10 cellular contexts compared by ENCODE assay signal in the genomic region with DNA sequence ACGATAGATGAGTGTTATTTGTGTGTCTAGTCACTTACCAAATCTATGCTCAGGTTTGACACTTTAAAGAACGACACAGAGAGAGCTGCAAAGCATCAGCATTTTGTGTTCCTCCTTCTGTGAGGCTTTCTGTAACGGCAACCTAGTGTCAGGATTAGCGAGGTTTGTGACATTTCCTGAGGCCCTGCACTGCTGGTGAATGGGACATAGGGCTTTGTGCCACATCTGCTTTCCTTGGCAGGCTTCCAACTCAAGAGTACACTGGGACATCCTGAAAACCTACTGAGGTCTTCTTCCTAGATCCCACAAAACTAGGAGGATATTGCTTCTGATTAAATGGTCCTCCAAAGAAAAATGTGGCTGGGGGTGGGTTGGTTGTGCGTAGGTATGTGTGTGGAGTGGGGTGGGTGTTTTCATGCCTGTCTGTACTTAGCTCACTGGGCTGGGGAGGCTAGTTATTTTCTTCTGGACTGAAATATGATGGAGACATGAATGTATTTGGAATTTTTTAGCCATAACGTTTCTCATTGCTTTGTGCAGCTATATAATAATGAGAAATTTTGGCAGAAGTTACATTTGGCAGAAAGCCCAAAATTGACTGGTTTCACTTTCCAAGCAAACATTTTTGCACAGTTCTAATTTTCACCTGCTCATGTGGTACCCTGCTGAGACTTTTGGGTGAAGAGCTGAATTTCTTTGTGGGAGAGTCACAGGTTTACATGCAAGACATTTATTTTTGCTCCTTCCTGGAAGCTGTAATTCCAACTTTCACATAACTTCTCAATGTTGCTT.
A peak's percentile ranks its signal among the peaks of the same experiment; 100 is the strongest.
DNase-seq lines count a peak whose midpoint lies in the region; ATAC-seq and TF ChIP-seq lines count a peak whose summit lies in the region.
"Had no signal": no experiment of that assay in that cellular context is flagged by ENCODE, and none has a peak within 500 bp of the region (broad histone marks: within the 10 kb centered on the region; RNA-seq: fewer than 3 reads in every experiment).

No MANE protein-coding gene starts in this region.

- no peak overlapping the region for H3K27ac Mint-ChIP-seq in activated naive CD8-positive, alpha-beta T cell treated with anti-CD3 and anti-CD28 coated beads for 36 hours
- H3K27ac Mint-ChIP-seq: WTC11 had no signal

- no peak for TF ChIP-seq CTCF in heart right ventricle (IDR thresholded peaks at IDR 0.05)

- DNase-seq in AG20443 (ENCODE audit: low spot score) (peak; percentile 19), HuH-7 (ENCODE audit: low spot score) (peak; percentile 25), RPMI8226 (peak; percentile 84), heart right ventricle (peak in 1 of 2 donors; percentile 61)
- no peak for DNase-seq in activated naive CD4-positive, alpha-beta T cell treated with anti-CD3 and anti-CD28 coated beads, Interleukin-2, amount 50 U/mL, for 16 hours
- no peak for DNase-seq in activated naive CD8-positive, alpha-beta T cell treated with anti-CD3 and anti-CD28 coated beads for 36 hours

- no peaks in the 10 kb centered on the region for H3K36me3 Mint-ChIP-seq in activated naive CD8-positive, alpha-beta T cell treated with anti-CD3 and anti-CD28 coated beads for 36 hours
- H3K36me3 Mint-ChIP-seq: WTC11 had no signal

- intact Hi-C loops in heart right ventricle (cut with DNase I), result no loop called here

- H3K9me3 Mint-ChIP-seq in activated naive CD8-positive, alpha-beta T cell treated with anti-CD3 and anti-CD28 coated beads for 36 hours, result no peaks in the 10 kb centered on the region
- H3K9me3 Mint-ChIP-seq: WTC11 had no signal

- WGBS in heart right ventricle, 2 donors, result 8 to 12% methylated on average over 6 of the region's 6 CpGs

- H3K4me1 Mint-ChIP-seq in activated naive CD8-positive, alpha-beta T cell treated with anti-CD3 and anti-CD28 coated beads for 36 hours, result peaks cover 2% of the 10 kb centered on the region

- peaks cover 0 to 50% (median 11%) of the 10 kb centered on the region in 9 donors for H3K4me1 ChIP-seq in heart right ventricle

- ATAC-seq in heart right ventricle (peak; percentile 31 to 88 (median 79)), HG03442 (IDR thresholded peaks at IDR 0.05; ENCODE audit: unreplicated experiment) (no peak), GM18861 (IDR thresholded peaks at IDR 0.05; ENCODE audit: unreplicated experiment) (no peak)
- ATAC-seq: WTC11 had no signal

- H3K9me3 ChIP-seq in heart right ventricle, result no peaks in the 10 kb centered on the region

- H3K27ac ChIP-seq in heart right ventricle, result peak overlapping the region; percentile 22 to 87 (median 42)
- H3K27ac ChIP-seq: skin epidermis had no signal

- no peak overlapping the region for H3K4me3 Mint-ChIP-seq in activated naive CD8-positive, alpha-beta T cell treated with anti-CD3 and anti-CD28 coated beads for 36 hours
- H3K4me3 Mint-ChIP-seq: WTC11 had no signal

- no peak overlapping the region for H3K4me3 ChIP-seq in heart right ventricle
- H3K4me3 ChIP-seq: skin epidermis had no signal

- no peaks in the 10 kb centered on the region for H3K27me3 Mint-ChIP-seq in activated naive CD8-positive, alpha-beta T cell treated with anti-CD3 and anti-CD28 coated beads for 36 hours

- no peaks in the 10 kb centered on the region for H3K27me3 ChIP-seq in heart right ventricle

- no peaks in the 10 kb centered on the region for H3K36me3 ChIP-seq in heart right ventricle

Comparison
In these comparisons a context has a peak if more than half of its experiments do, and no peak if none do; other contexts are left out.
1. DNase-seq: peak in AG20443 (single experiment), HuH-7 (single experiment) and RPMI8226 (single experiment); none in activated naive CD4-positive, alpha-beta T cell treated with anti-CD3 and anti-CD28 coated beads, Interleukin-2, amount 50 U/mL, for 16 hours (single experiment) and activated naive CD8-positive, alpha-beta T cell treated with anti-CD3 and anti-CD28 coated beads for 36 hours (single experiment).
2. ATAC-seq: peak in heart right ventricle (8 of 8); none in HG03442 (single experiment) and GM18861 (single experiment).